In genomic region chr4:153788064-153788418, GRCh38 we compare ENCODE assay signal across 11 cellular contexts. TPM values are rescaled to one million over a fixed set of nuclear protein-coding genes. Genes with fewer than 3 reads are reported as not detected.
DNase-seq lines count a peak whose midpoint lies in the region; ATAC-seq and TF ChIP-seq lines count a peak whose summit lies in the region.
"Had no signal": no experiment of that assay in that cellular context is flagged by ENCODE, and none has a peak within 500 bp of the region (broad histone marks: within the 10 kb centered on the region; RNA-seq: fewer than 3 reads in every experiment).

No MANE protein-coding gene starts in this region.

- peak overlapping the region; percentile 88 for H3K4me2 ChIP-seq in hepatocyte

- peaks cover 66% of the 10 kb centered on the region for H3K27me3 Mint-ChIP-seq in activated CD8-positive, alpha-beta T cell treated with anti-CD3 and anti-CD28 coated beads for 36 hours
- peaks cover 80% of the 10 kb centered on the region for H3K27me3 Mint-ChIP-seq in progenitor cell of endocrine pancreas

- peak overlapping the region; percentile 38 for H3K4me3 Mint-ChIP-seq in activated CD8-positive, alpha-beta T cell treated with anti-CD3 and anti-CD28 coated beads for 36 hours
- H3K4me3 Mint-ChIP-seq in progenitor cell of endocrine pancreas (ENCODE audit: low read depth), result peak overlapping the region; percentile 66

- peaks cover 72% of the 10 kb centered on the region for H3K27me3 ChIP-seq in hepatocyte

- no peaks in the 10 kb centered on the region for H3K9me2 ChIP-seq in hepatocyte (replicated peaks; ENCODE audit: insufficient read depth)

- WGBS in hepatocyte (ENCODE audit: low lambda C conversion rate, missing lambda C conversion rate), result 5% methylated on average over 15 of the region's 15 CpGs

- DNase-seq in ELF-1 (ENCODE audit: low read depth, low spot score), result peak; percentile 30
- DNase-seq in activated CD8-positive, alpha-beta T cell treated with anti-CD3 and anti-CD28 coated beads for 36 hours, result peak; percentile 18
- DNase-seq in hepatocyte (ENCODE audit: low spot score), result no peak
- no peak for DNase-seq in progenitor cell of endocrine pancreas (ENCODE audit: low spot score, unreplicated experiment)
- DNase-seq in stimulated activated CD4-positive, alpha-beta T cell treated with anti-CD3 and anti-CD28 coated beads, Interleukin-4, amount 100 ng/mL, for 24 hours, result no peak
- no peak for DNase-seq in cortex of kidney (lab: John Stamatoyannopoulos, UW)
- DNase-seq: RPMI8226 had no signal

- H3K4me3 ChIP-seq in hepatocyte, result peak overlapping the region; percentile 43
- H3K4me3 ChIP-seq: right lobe of liver had no signal

- no peaks in the 10 kb centered on the region for H3K9me3 ChIP-seq in hepatocyte (ENCODE audit: low read depth)
- H3K9me3 ChIP-seq: right lobe of liver had no signal

- CTCF ChIA-PET in activated CD8-positive, alpha-beta T cell treated with anti-CD3 and anti-CD28 coated beads for 36 hours (lab: Charles Lee), result interaction anchor here (1.4 to 3.3 kb wide), 3 partner anchors 23 to 231 kb away, joined by 4 to 34 read pairs (median 5); no protein-coding TSS in a partner anchor

- H3K36me3 ChIP-seq in hepatocyte (replicated peaks; ENCODE audit: insufficient read depth, low read depth), result no peaks in the 10 kb centered on the region
- H3K36me3 ChIP-seq: right lobe of liver had no signal

- POLR2A ChIA-PET in activated CD8-positive, alpha-beta T cell treated with anti-CD3 and anti-CD28 coated beads for 36 hours (lab: Charles Lee), result interaction anchor here (1.5 kb wide), 1 partner anchor 209 kb away, joined by 3 read pairs; no protein-coding TSS in a partner anchor

- no peak overlapping the region for H3K27ac Mint-ChIP-seq in activated CD8-positive, alpha-beta T cell treated with anti-CD3 and anti-CD28 coated beads for 36 hours
- peak overlapping the region; percentile 39 for H3K27ac Mint-ChIP-seq in progenitor cell of endocrine pancreas

- H3K4me1 ChIP-seq in hepatocyte (ENCODE audit: insufficient read depth), result peaks cover 33% of the 10 kb centered on the region

- intact Hi-C loops in activated CD8-positive, alpha-beta T cell treated with anti-CD3 and anti-CD28 coated beads for 36 hours (cut with micrococcal nuclease), result loop anchor here (5.0 kb wide), 1 partner anchor 229 kb away; no protein-coding TSS in a partner anchor

- no peaks in the 10 kb centered on the region for H3K79me2 ChIP-seq in hepatocyte

- ATAC-seq in activated CD8-positive, alpha-beta T cell treated with anti-CD3 and anti-CD28 coated beads for 36 hours, result no peak
- ATAC-seq in GM21526 (IDR thresholded peaks at IDR 0.05; ENCODE audit: low FRiP score, unreplicated experiment) (no peak), HG03097 (IDR thresholded peaks at IDR 0.05; ENCODE audit: low FRiP score, unreplicated experiment) (no peak)

- H3K27ac ChIP-seq in hepatocyte, result no peak overlapping the region
- H3K27ac ChIP-seq: right lobe of liver had no signal

- H4K20me1 ChIP-seq in hepatocyte (ENCODE audit: insufficient read depth, poor library complexity, severe bottlenecking), result no peaks in the 10 kb centered on the region

- no peaks in the 10 kb centered on the region for H3K36me3 Mint-ChIP-seq in activated CD8-positive, alpha-beta T cell treated with anti-CD3 and anti-CD28 coated beads for 36 hours (ENCODE audit: low read depth)
- H3K36me3 Mint-ChIP-seq in progenitor cell of endocrine pancreas (ENCODE audit: insufficient read depth), result no peaks in the 10 kb centered on the region

- H2AFZ ChIP-seq in hepatocyte, result peak overlapping the region; percentile 4

- H3K9me3 Mint-ChIP-seq in activated CD8-positive, alpha-beta T cell treated with anti-CD3 and anti-CD28 coated beads for 36 hours, result no peaks in the 10 kb centered on the region
- H3K9me3 Mint-ChIP-seq in progenitor cell of endocrine pancreas (ENCODE audit: low read depth), result no peaks in the 10 kb centered on the region

- TF ChIP-seq CTCF in activated CD8-positive, alpha-beta T cell treated with anti-CD3 and anti-CD28 coated beads for 36 hours (IDR thresholded peaks at IDR 0.05), result no peak
- no peak for TF ChIP-seq CTCF in hepatocyte (IDR thresholded peaks at IDR 0.05; ENCODE audit: poor library complexity)
- TF ChIP-seq CTCF in progenitor cell of endocrine pancreas (IDR thresholded peaks at IDR 0.05; ENCODE audit: unreplicated experiment), result no peak

- peaks cover 41% of the 10 kb centered on the region for H3K4me1 Mint-ChIP-seq in activated CD8-positive, alpha-beta T cell treated with anti-CD3 and anti-CD28 coated beads for 36 hours (ENCODE audit: low read depth)
- H3K4me1 Mint-ChIP-seq in progenitor cell of endocrine pancreas (ENCODE audit: low read depth), result peaks cover 19% of the 10 kb centered on the region

RNA-seq across cellular contexts. Expression of gene SFRP2, which starts 0.8 kb away (rescaled TPM):
- total RNA-seq in activated CD8-positive, alpha-beta T cell treated with anti-CD3 and anti-CD28 coated beads for 36 hours, result not detected
- total RNA-seq in hepatocyte, result 8.0 and 15.0 TPM in 2 replicates
- 42.8 and 50.0 TPM in 2 replicates for polyA plus RNA-seq in hepatocyte
- 1.3 and 3.2 TPM in 2 replicates for total RNA-seq in progenitor cell of endocrine pancreas
- total RNA-seq: LHCN-M2, right lobe of liver had no signal

RNA-seq across cellular contexts. Expression of gene RNF175, which starts 28.2 kb away (rescaled TPM):
- total RNA-seq in activated CD8-positive, alpha-beta T cell treated with anti-CD3 and anti-CD28 coated beads for 36 hours, result not detected
- total RNA-seq in hepatocyte (2.1 and 2.8 TPM in 2 replicates), progenitor cell of endocrine pancreas (1.7 and 1.9 TPM in 2 replicates)
- 2.6 and 2.8 TPM in 2 replicates for polyA plus RNA-seq in hepatocyte
- total RNA-seq: LHCN-M2 had no signal

Comparison
In these comparisons a context has a peak if more than half of its experiments do, and no peak if none do; other contexts are left out.
1. DNase-seq: peak in ELF-1 (single experiment) and activated CD8-positive, alpha-beta T cell treated with anti-CD3 and anti-CD28 coated beads for 36 hours (single experiment); none in hepatocyte (single experiment), progenitor cell of endocrine pancreas (single experiment), stimulated activated CD4-positive, alpha-beta T cell treated with anti-CD3 and anti-CD28 coated beads, Interleukin-4, amount 100 ng/mL, for 24 hours (single experiment) and cortex of kidney (single experiment).